Comparison of ENCODE assay signal across 17 cellular contexts in genomic region chr14:67516679-67517078, GRCh38. TPM values are rescaled to one million over a fixed set of nuclear protein-coding genes. Genes with fewer than 3 reads are reported as not detected.
DNase-seq lines count a peak whose midpoint lies in the region; ATAC-seq, FAIRE-seq and TF ChIP-seq lines count a peak whose summit lies in the region.
"Had no signal": no experiment of that assay in that cellular context is flagged by ENCODE, and none has a peak within 500 bp of the region (broad histone marks: within the 10 kb centered on the region; RNA-seq: fewer than 3 reads in every experiment).

No MANE protein-coding gene starts in this region.

- no peaks in the 10 kb centered on the region for H3K9me3 ChIP-seq in CD4-positive, alpha-beta memory T cell (ENCODE audit: control insufficient read depth in 1 of 2, low read length in 2 of 2)
- H3K9me3 ChIP-seq: BLaER1, colonic mucosa, thyroid gland had no signal

- H3K4me1 ChIP-seq in CD4-positive, alpha-beta memory T cell (ENCODE audit: insufficient read depth, low read length): peaks cover 23% of the 10 kb centered on the region

- H3K27me3 Mint-ChIP-seq in CD14-positive monocyte (ENCODE audit: low read depth in 3 of 3): peaks cover 17 to 36% (median 29%) of the 10 kb centered on the region in 3 donors
- peaks cover 5 to 8% of the 10 kb centered on the region in 2 donors for H3K27me3 Mint-ChIP-seq in CD4-positive, alpha-beta memory T cell
- H3K27me3 Mint-ChIP-seq in activated B cell treated with CpG ODN at 0.5 μM for 24 hours: peaks cover 7% of the 10 kb centered on the region
- peaks cover 5% of the 10 kb centered on the region for H3K27me3 Mint-ChIP-seq in memory B cell

- H3K4me3 ChIP-seq in CD4-positive, alpha-beta memory T cell (ENCODE audit: low read length in 2 of 2): no peak overlapping the region
- no peak overlapping the region for H3K4me3 ChIP-seq in brain microvascular endothelial cell (ENCODE audit: low read depth, low read length)
- H3K4me3 ChIP-seq: BLaER1, colonic mucosa, thyroid gland had no signal

- intact Hi-C loops in CD14-positive monocyte (cut with micrococcal nuclease): no loop called here
- intact Hi-C loops in CD4-positive, alpha-beta memory T cell (cut with micrococcal nuclease): no loop called here
- intact Hi-C loops in activated B cell treated with CpG ODN at 0.5 μM for 24 hours (cut with micrococcal nuclease): no loop called here

- no peak overlapping the region for H3K27ac ChIP-seq in CD4-positive, alpha-beta memory T cell (ENCODE audit: low read depth, low read length)
- H3K27ac ChIP-seq in brain microvascular endothelial cell: no peak overlapping the region
- H3K27ac ChIP-seq: BLaER1, colonic mucosa, thyroid gland had no signal

- H3K27ac Mint-ChIP-seq in CD14-positive monocyte: peak overlapping the region in 1 of 7 donors; percentile 40
- H3K27ac Mint-ChIP-seq in CD4-positive, alpha-beta memory T cell: peak overlapping the region in 5 of 7 donors; percentile 57 to 75 (median 70)
- H3K27ac Mint-ChIP-seq in activated B cell treated with CpG ODN at 0.5 μM for 24 hours: peak overlapping the region; percentile 30
- no peak overlapping the region for H3K27ac Mint-ChIP-seq in memory B cell
- H3K27ac Mint-ChIP-seq: activated T-cell treated with anti-CD3 and anti-CD28 coated beads, Interleukin-2, amount 50 U/mL, for 72 hours had no signal

- TF ChIP-seq POLR2A in GM12891 (IDR thresholded peaks at IDR 0.05; ENCODE audit: low read depth, low read length): no peak

- DNase-seq in CD14-positive monocyte (ENCODE audit: low spot score) (no peak), activated B cell treated with CpG ODN at 0.5 μM for 24 hours (no peak), memory B cell (ENCODE audit: low spot score in 2 of 2) (no peak), GM12891 (ENCODE audit: insufficient read length, low spot score) (no peak), brain microvascular endothelial cell (no peak), NCI-H774 (lab: John Stamatoyannopoulos, UW) (no peak)
- DNase-seq in CD4-positive, alpha-beta memory T cell: no peak
- DNase-seq: activated CD4-positive, CD25-positive, alpha-beta regulatory T cell treated with anti-CD3 and anti-CD28 coated beads, Interleukin-2, amount 50 U/mL, for 72 hours; activated T-cell treated with anti-CD3 and anti-CD28 coated beads, Interleukin-2, amount 50 U/mL, for 72 hours; colonic mucosa; erythroblast; mammary epithelial cell; PC-3; stimulated activated CD4-positive, alpha-beta T cell treated with anti-CD3 and anti-CD28 coated beads, Interleukin-2, amount 100 ng/mL, for 48 hours had no signal

- POLR2A ChIA-PET in CD4-positive, alpha-beta memory T cell (lab: Charles Lee; ENCODE audit: partially characterized antibody): interaction anchor here (1.2 to 6.6 kb wide), 3 partner anchors 12 to 29 kb away, joined by 3 to 51 read pairs (median 7); partner anchors contain the start of genes PLEKHH1 and TMEM229B
- POLR2A ChIA-PET in activated B cell treated with CpG ODN at 0.5 μM for 24 hours (lab: Charles Lee): interaction anchor here (2.7 kb wide), 1 partner anchor 29 kb away, joined by 11 read pairs; the partner anchor contains the start of gene TMEM229B

- TF ChIP-seq CTCF in CD14-positive monocyte (IDR thresholded peaks at IDR 0.05) (no peak), activated B cell treated with CpG ODN at 0.5 μM for 24 hours (IDR thresholded peaks at IDR 0.05) (no peak), brain microvascular endothelial cell (IDR thresholded peaks at IDR 0.05; ENCODE audit: low read depth, low read length, missing control alignments) (no peak)

- no peak for ATAC-seq in activated B cell treated with CpG ODN at 0.5 μM for 24 hours (ENCODE audit: low read depth)
- ATAC-seq in memory B cell (ENCODE audit: low read depth): no peak
- ATAC-seq in GM18861 (IDR thresholded peaks at IDR 0.05; ENCODE audit: unreplicated experiment): no peak
- ATAC-seq: activated T-cell treated with anti-CD3 and anti-CD28 coated beads, Interleukin-2, amount 50 U/mL, for 72 hours; PC-3 had no signal

- H3K36me3 ChIP-seq in CD4-positive, alpha-beta memory T cell (ENCODE audit: insufficient read depth, low read length): no peaks in the 10 kb centered on the region
- no peaks in the 10 kb centered on the region for H3K36me3 ChIP-seq in brain microvascular endothelial cell (replicated peaks)
- H3K36me3 ChIP-seq: BLaER1, colonic mucosa, thyroid gland had no signal

- H3K4me1 Mint-ChIP-seq in CD14-positive monocyte (peaks cover 50% of the 10 kb centered on the region), activated B cell treated with CpG ODN at 0.5 μM for 24 hours (peaks cover 41% of the 10 kb centered on the region), memory B cell (peaks cover 33% of the 10 kb centered on the region)
- H3K4me1 Mint-ChIP-seq in CD4-positive, alpha-beta memory T cell: peaks cover 13 to 36% (median 23%) of the 10 kb centered on the region in 4 donors

- H3K4me3 Mint-ChIP-seq in CD14-positive monocyte: peak overlapping the region; percentile 67 to 80
- H3K4me3 Mint-ChIP-seq in CD4-positive, alpha-beta memory T cell: peak overlapping the region; percentile 69 to 84 (median 76)
- peak overlapping the region; percentile 52 for H3K4me3 Mint-ChIP-seq in activated B cell treated with CpG ODN at 0.5 μM for 24 hours
- H3K4me3 Mint-ChIP-seq in memory B cell: peak overlapping the region; percentile 76

- in situ Hi-C loops in brain microvascular endothelial cell (cut with HindIII; ENCODE audit: low pct_ligation_motif_present, low sequenced_read_pairs): no loop called here

- H3K9me3 Mint-ChIP-seq in CD14-positive monocyte: no peaks in the 10 kb centered on the region
- no peaks in the 10 kb centered on the region for H3K9me3 Mint-ChIP-seq in CD4-positive, alpha-beta memory T cell
- H3K9me3 Mint-ChIP-seq in activated B cell treated with CpG ODN at 0.5 μM for 24 hours: no peaks in the 10 kb centered on the region
- H3K9me3 Mint-ChIP-seq in memory B cell: no peaks in the 10 kb centered on the region
- H3K9me3 Mint-ChIP-seq: activated T-cell treated with anti-CD3 and anti-CD28 coated beads, Interleukin-2, amount 50 U/mL, for 72 hours had no signal

- FAIRE-seq in GM12891 (lab: Jason Lieb, UNC): no peak

- H3K36me3 Mint-ChIP-seq in CD14-positive monocyte (no peaks in the 10 kb centered on the region), activated B cell treated with CpG ODN at 0.5 μM for 24 hours (ENCODE audit: low read depth) (no peaks in the 10 kb centered on the region), memory B cell (no peaks in the 10 kb centered on the region)
- peaks cover 0 to 4% of the 10 kb centered on the region in 2 donors for H3K36me3 Mint-ChIP-seq in CD4-positive, alpha-beta memory T cell

- H3K27me3 ChIP-seq in CD4-positive, alpha-beta memory T cell (ENCODE audit: insufficient read depth, low read length): no peaks in the 10 kb centered on the region
- peaks cover 27% of the 10 kb centered on the region for H3K27me3 ChIP-seq in brain microvascular endothelial cell (replicated peaks)
- H3K27me3 ChIP-seq: colonic mucosa, thyroid gland had no signal

- CTCF ChIA-PET in CD4-positive, alpha-beta memory T cell (lab: Charles Lee; ENCODE audit: partially characterized antibody): interaction anchor here (1.0 to 3.0 kb wide), 6 partner anchors 10 to 157 kb away, joined by 3 to 15 read pairs (median 6); partner anchors contain the start of genes ATP6V1D and TMEM229B
- CTCF ChIA-PET in activated B cell treated with CpG ODN at 0.5 μM for 24 hours (lab: Charles Lee): interaction anchor here (1.0 to 1.1 kb wide), 2 partner anchors 55 to 89 kb away, joined by 3 to 4 read pairs; no protein-coding TSS in a partner anchor

TF ChIP-seq in GM12891, 5 proteins besides CTCF, POLR2A, EP300 and RAD21:
- TF ChIP-seq PAX5 (IDR thresholded peaks at IDR 0.05; ENCODE audit: insufficient read depth, low read length, severe bottlenecking) (no peak), SPI1 (IDR thresholded peaks at IDR 0.05; ENCODE audit: low read depth, low read length) (no peak), TAF1 (IDR thresholded peaks at IDR 0.05; ENCODE audit: low read depth, low read length) (no peak), POLR2AphosphoS5 (IDR thresholded peaks at IDR 0.05; ENCODE audit: low read depth, low read length) (no peak), POU2F2 (IDR thresholded peaks at IDR 0.05; ENCODE audit: low read depth, low read length) (no peak)

RNA-seq across cellular contexts. Expression of gene PLEKHH1, which starts 16.4 kb away (rescaled TPM):
- polyA plus RNA-seq in CD14-positive monocyte: not detected
- under 1 TPM; 0.22 to 0.41 TPM for total RNA-seq in CD4-positive, alpha-beta memory T cell
- polyA plus RNA-seq in CD4-positive, alpha-beta memory T cell: 1 to 10 TPM in 1 of 2 donors, not detected in 1; 1.1 TPM
- total RNA-seq in activated B cell treated with CpG ODN at 0.5 μM for 24 hours: 0.20 and 0.61 TPM in 2 replicates
- polyA plus RNA-seq in GM12891 (2012; ENCODE audit: low read depth, missing spikeins): 0.69 TPM

RNA-seq across cellular contexts. Expression of gene TMEM229B, which starts 28.2 kb away (rescaled TPM):
- 10 to 100 TPM; 17.3 to 18.7 TPM for polyA plus RNA-seq in CD14-positive monocyte
- 10 to 100 TPM; 34.9 to 35.8 TPM for total RNA-seq in CD4-positive, alpha-beta memory T cell
- 10 to 100 TPM; 12.5 to 28.9 TPM for polyA plus RNA-seq in CD4-positive, alpha-beta memory T cell
- 3.3 and 3.7 TPM in 2 replicates for total RNA-seq in activated B cell treated with CpG ODN at 0.5 μM for 24 hours
- 0.85 TPM for polyA plus RNA-seq in GM12891 (2012; ENCODE audit: low read depth, missing spikeins)
- total RNA-seq: PC-3 had no signal
